ENCODE assay signal across 15 cellular contexts in genomic region chr17:31678431-31678830, GRCh38.
DNase-seq lines count a peak whose midpoint lies in the region; ATAC-seq lines count a peak whose summit lies in the region.
"Had no signal": no experiment of that assay in that cellular context is flagged by ENCODE, and none has a peak within 500 bp of the region (broad histone marks: within the 10 kb centered on the region; RNA-seq: fewer than 3 reads in every experiment).

No MANE protein-coding gene starts in this region.

- peaks cover 30% of the 10 kb centered on the region for H3K4me1 ChIP-seq in SJCRH30
- H3K4me1 ChIP-seq: BLaER1, prostate gland had no signal

- H3K36me3 ChIP-seq in SJCRH30, result no peaks in the 10 kb centered on the region
- H3K36me3 ChIP-seq: BLaER1, prostate gland had no signal

- DNase-seq in AG08396 (ENCODE audit: low spot score) (peak; percentile 40), H4 (ENCODE audit: low spot score) (peak; percentile 72), SJCRH30 (peak; percentile 97 to 98), hepatic stellate cell (ENCODE audit: low spot score) (peak; percentile 58), D341Med (ENCODE audit: low spot score) (no peak)
- no peak for DNase-seq in activated CD4-positive, alpha-beta T cell treated with anti-CD3 and anti-CD28 coated beads, Interleukin-2, amount 50 U/mL, for 4 hours
- DNase-seq: activated effector memory CD4-positive, alpha-beta T cell treated with anti-CD3 and anti-CD28 coated beads, Interleukin-2, amount 50 U/mL, for 16 hours; NCI-H1436 treated with DMSO at 0.1 percent for 48 hours; NCI-H748 treated with DMSO at 0.1 percent for 48 hours; stimulated activated CD4-positive, alpha-beta T cell treated with anti-CD3 and anti-CD28 coated beads, Interleukin-4, amount 100 ng/mL, for 4 hours; stimulated activated naive CD8-positive, alpha-beta T cell treated with anti-CD3 and anti-CD28 coated beads, Interleukin-15, Interleukin-2, amounts not matched to agents 100 U/mL and 50 U/mL, for 24 hours had no signal

- H3K27ac ChIP-seq in SJCRH30, result peak overlapping the region; percentile 56
- H3K27ac ChIP-seq: BLaER1, prostate gland had no signal

- ATAC-seq in GM19351 (IDR thresholded peaks at IDR 0.05; ENCODE audit: unreplicated experiment) (no peak), HG03159 (IDR thresholded peaks at IDR 0.05; ENCODE audit: unreplicated experiment) (no peak)
- ATAC-seq: stimulated activated naive CD8-positive, alpha-beta T cell treated with anti-CD3 and anti-CD28 coated beads, Interleukin-15, Interleukin-2, amounts not matched to agents 100 U/mL and 50 U/mL, for 24 hours had no signal

- H3K9me3 ChIP-seq in SJCRH30 (replicated peaks), result no peaks in the 10 kb centered on the region
- H3K9me3 ChIP-seq: BLaER1, prostate gland had no signal

- no peak overlapping the region for H3K4me3 ChIP-seq in SJCRH30
- H3K4me3 ChIP-seq: BLaER1, prostate gland had no signal

- H3K27me3 ChIP-seq in SJCRH30, result no peaks in the 10 kb centered on the region
- H3K27me3 ChIP-seq: BLaER1 had no signal

Comparison
In these comparisons a context has a peak if more than half of its experiments do, and no peak if none do; other contexts are left out.
1. DNase-seq: peak in AG08396 (single experiment), H4 (single experiment), SJCRH30 (2 of 2) and hepatic stellate cell (single experiment); none in activated CD4-positive, alpha-beta T cell treated with anti-CD3 and anti-CD28 coated beads, Interleukin-2, amount 50 U/mL, for 4 hours (0 of 2) and D341Med (single experiment).